14 cellular contexts compared by ENCODE assay signal in genomic region chr11:62505112-62505783, GRCh38. TPM values are rescaled to one million over a fixed set of nuclear protein-coding genes. Genes with fewer than 3 reads are reported as not detected.
DNase-seq lines count a peak whose midpoint lies in the region; ATAC-seq, FAIRE-seq and TF ChIP-seq lines count a peak whose summit lies in the region.
"Had no signal": no experiment of that assay in that cellular context is flagged by ENCODE, and none has a peak within 500 bp of the region (broad histone marks: within the 10 kb centered on the region; RNA-seq: fewer than 3 reads in every experiment).

No MANE protein-coding gene starts in this region.

- CTCF ChIA-PET in A549 (lab: Yijun Ruan, JAX), result interaction anchor here (1.8 to 5.7 kb wide), 3 partner anchors 8 to 81 kb away, joined by 14 to 39 read pairs (median 18); no protein-coding TSS in a partner anchor

- DNase-seq in A549 (ENCODE audit: low read depth in 1 of 2, low spot score in 1 of 2) (no peak), NCI-H69 (lab: John Stamatoyannopoulos, UW) (peak; percentile 67), esophagus muscularis mucosa (ENCODE audit: extremely low spot score) (no peak), mucosa of descending colon (peak; percentile 77 to 84 (median 81)), NCI-H2081 (lab: John Stamatoyannopoulos, UW) (no peak), left lung (no peak)
- no peak for DNase-seq in natural killer cell treated with Interleukin-12 subunit alpha and Interleukin-12 subunit beta and Interleukin-15 and Interleukin-18, amount 100 ng/mL, for 72 hours (ENCODE audit: low spot score)
- DNase-seq: activated CD4-positive, alpha-beta T cell treated with anti-CD3 and anti-CD28 coated beads, Interleukin-2, amount 10 ng/mL, durations not matched to agents 7 days and 5 days; AML-193; NCI-H774; stimulated activated CD4-positive, alpha-beta T cell treated with anti-CD3 and anti-CD28 coated beads, Interleukin-4, amount 100 ng/mL, for 4 hours had no signal

- POLR2A ChIA-PET in A549 (lab: Yijun Ruan, JAX), result no interaction called here

- no peaks in the 10 kb centered on the region for H3K36me3 Mint-ChIP-seq in natural killer cell treated with Interleukin-12 subunit alpha and Interleukin-12 subunit beta and Interleukin-15 and Interleukin-18, amount 100 ng/mL, for 72 hours

- intact Hi-C loops in esophagus muscularis mucosa (cut with DNase I) (no loop called here), mucosa of descending colon (cut with DNase I, micrococcal nuclease) (loop anchor here (5.0 kb wide), 2 partner anchors 37 to 63 kb away; no protein-coding TSS in a partner anchor), left lung (cut with DNase I) (no loop called here)

- H3K36me3 ChIP-seq in esophagus muscularis mucosa (no peaks in the 10 kb centered on the region), mucosa of descending colon (ENCODE audit: low read depth) (no peaks in the 10 kb centered on the region), left lung (no peaks in the 10 kb centered on the region)
- H3K36me3 ChIP-seq: HAP-1 had no signal

- no peak for FAIRE-seq in A549 (lab: Jason Lieb, UNC)

- no peak for ATAC-seq in A549
- ATAC-seq in mucosa of descending colon, result peak; percentile 79
- no peak for ATAC-seq in HG02938 (IDR thresholded peaks at IDR 0.05; ENCODE audit: unreplicated experiment)
- ATAC-seq in natural killer cell treated with Interleukin-12 subunit alpha and Interleukin-12 subunit beta and Interleukin-15 and Interleukin-18, amount 100 ng/mL, for 72 hours, result no peak
- ATAC-seq in left lung, result no peak
- ATAC-seq: body of pancreas had no signal

- no peak overlapping the region for H3K27ac Mint-ChIP-seq in natural killer cell treated with Interleukin-12 subunit alpha and Interleukin-12 subunit beta and Interleukin-15 and Interleukin-18, amount 100 ng/mL, for 72 hours
- H3K27ac Mint-ChIP-seq: activated CD4-positive, alpha-beta T cell treated with anti-CD3 and anti-CD28 coated beads, Interleukin-2, amount 10 ng/mL, durations not matched to agents 7 days and 5 days had no signal

- TF ChIP-seq RAD21 in A549 (conservative IDR thresholded peaks at IDR 0.05 in 1 of 2, IDR thresholded peaks at IDR 0.05 in 1 of 2), result no peak

- H3K4me1 ChIP-seq in A549 (peaks cover 68% of the 10 kb centered on the region), esophagus muscularis mucosa (peaks cover 86 to 100% (median 100%) of the 10 kb centered on the region in 4 donors), mucosa of descending colon (ENCODE audit: low read depth) (peaks cover 47% of the 10 kb centered on the region), left lung (peaks cover 2 to 85% of the 10 kb centered on the region in 2 donors)

- no peaks in the 10 kb centered on the region for H3K27me3 ChIP-seq in esophagus muscularis mucosa
- H3K27me3 ChIP-seq in left lung, result peaks cover 5 to 43% of the 10 kb centered on the region in 2 donors
- H3K27me3 ChIP-seq: body of pancreas had no signal

- peaks cover 0 to 6% of the 10 kb centered on the region in 2 donors for H3K27me3 Mint-ChIP-seq in natural killer cell treated with Interleukin-12 subunit alpha and Interleukin-12 subunit beta and Interleukin-15 and Interleukin-18, amount 100 ng/mL, for 72 hours

- peaks cover 15 to 22% of the 10 kb centered on the region in 2 donors for H3K4me1 Mint-ChIP-seq in natural killer cell treated with Interleukin-12 subunit alpha and Interleukin-12 subunit beta and Interleukin-15 and Interleukin-18, amount 100 ng/mL, for 72 hours (ENCODE audit: low read depth in 2 of 2)

- TF ChIP-seq EP300 in A549 (IDR thresholded peaks at IDR 0.05), result no peak
- TF ChIP-seq EP300 in esophagus muscularis mucosa (IDR thresholded peaks at IDR 0.05), result no peak

- no peaks in the 10 kb centered on the region for H3K9me3 ChIP-seq in A549
- H3K9me3 ChIP-seq in esophagus muscularis mucosa, result no peaks in the 10 kb centered on the region
- no peaks in the 10 kb centered on the region for H3K9me3 ChIP-seq in mucosa of descending colon
- H3K9me3 ChIP-seq in left lung, result no peaks in the 10 kb centered on the region
- H3K9me3 ChIP-seq: body of pancreas, HAP-1 had no signal

- no peak for TF ChIP-seq POLR2A in A549 (IDR thresholded peaks at IDR 0.05; ENCODE audit: low read length)
- TF ChIP-seq POLR2A in esophagus muscularis mucosa (IDR thresholded peaks at IDR 0.05; ENCODE audit: low read depth), result no peak

- WGBS in A549 (ENCODE audit: missing lambda C conversion rate), result 89% methylated on average over 20 of the region's 26 CpGs
- WGBS in esophagus muscularis mucosa, result 45% methylated on average over 24 of the region's 26 CpGs

- H3K4me3 ChIP-seq in A549 (no peak overlapping the region), esophagus muscularis mucosa (peak overlapping the region; percentile 45 to 50 (median 46)), mucosa of descending colon (no peak overlapping the region), left lung (peak overlapping the region in 1 of 2 donors; percentile 13)
- H3K4me3 ChIP-seq: body of pancreas, HAP-1 had no signal

- H3K4me3 Mint-ChIP-seq in natural killer cell treated with Interleukin-12 subunit alpha and Interleukin-12 subunit beta and Interleukin-15 and Interleukin-18, amount 100 ng/mL, for 72 hours, result no peak overlapping the region
- H3K4me3 Mint-ChIP-seq: activated CD4-positive, alpha-beta T cell treated with anti-CD3 and anti-CD28 coated beads, Interleukin-2, amount 10 ng/mL, durations not matched to agents 7 days and 5 days had no signal

- H3K4me2 ChIP-seq in A549, result no peak overlapping the region

- peak overlapping the region in 1 of 2 experiments; percentile 36; a peak in 2 of 6 replicates for H3K27ac ChIP-seq in A549
- peak overlapping the region; percentile 79 to 91 (median 85) for H3K27ac ChIP-seq in esophagus muscularis mucosa (replicated peaks in 1 of 4)
- H3K27ac ChIP-seq in left lung, result no peak overlapping the region
- H3K27ac ChIP-seq: body of pancreas had no signal

- H3K9me3 Mint-ChIP-seq in natural killer cell treated with Interleukin-12 subunit alpha and Interleukin-12 subunit beta and Interleukin-15 and Interleukin-18, amount 100 ng/mL, for 72 hours, result no peaks in the 10 kb centered on the region
- H3K9me3 Mint-ChIP-seq: activated CD4-positive, alpha-beta T cell treated with anti-CD3 and anti-CD28 coated beads, Interleukin-2, amount 10 ng/mL, durations not matched to agents 7 days and 5 days had no signal

- TF ChIP-seq CTCF in A549 (IDR thresholded peaks at IDR 0.05), result no peak
- TF ChIP-seq CTCF in esophagus muscularis mucosa (IDR thresholded peaks at IDR 0.05), result no peak
- TF ChIP-seq CTCF in mucosa of descending colon (IDR thresholded peaks at IDR 0.05), result no peak
- TF ChIP-seq CTCF in left lung (IDR thresholded peaks at IDR 0.05), result no peak

TF ChIP-seq in A549, 52 proteins besides CTCF, POLR2A, EP300 and RAD21:
- TF ChIP-seq CBX2 (IDR thresholded peaks at IDR 0.05; ENCODE audit: borderline replicate concordance, low read depth), result no peak
- no peak for TF ChIP-seq PBX3 (IDR thresholded peaks at IDR 0.05)
- TF ChIP-seq HMGXB4 (CRISPR knock-in tag; IDR thresholded peaks at IDR 0.05; ENCODE audit: borderline replicate concordance), result no peak
- no peak for TF ChIP-seq ZNF302 (CRISPR knock-in tag; IDR thresholded peaks at IDR 0.05)
- TF ChIP-seq RFX5 (IDR thresholded peaks at IDR 0.05), result peak; percentile 87
- no peak for TF ChIP-seq HDAC2 (IDR thresholded peaks at IDR 0.05)
- TF ChIP-seq E2F6 (IDR thresholded peaks at IDR 0.05; ENCODE audit: borderline replicate concordance, low read depth), result no peak

RNA-seq across cellular contexts. Expression of gene AHNAK, which starts 41.4 kb away (rescaled TPM):
- polyA plus RNA-seq in A549 (2011; rRNA removed) (82.0 and 98.0 TPM in 2 replicates), A549 (2017; fragmentation: RNase III; extraction: RNeasy Plus Mini Kit Qiagen cat#74134 plus additional on column Dnase treatment) (41.5 to 62.9 TPM (median 43.3 TPM) in 3 replicates)
- polyA plus RNA-seq in A549 (2012; cell fraction: cytosol; rRNA removed), result 26.1 and 27.2 TPM in 2 replicates
- 55.0 and 96.0 TPM in 2 replicates for polyA plus RNA-seq in A549 (2012; cell fraction: nucleus; rRNA removed)
- 179 and 182 TPM in 2 replicates for polyA minus RNA-seq in A549 (2011; rRNA and poly(A)+ RNA removed)
- total RNA-seq in esophagus muscularis mucosa (1,000 to 10,000 TPM; 1,278 to 2,374 (median 1,866) TPM), mucosa of descending colon (1,000 to 10,000 TPM in 1 of 3 donors, 100 to 1,000 TPM in 2; 473 to 1,283 (median 535) TPM), left lung (100 to 1,000 TPM; 437 to 636 TPM)
- total RNA-seq in natural killer cell treated with Interleukin-12 subunit alpha and Interleukin-12 subunit beta and Interleukin-15 and Interleukin-18, amount 100 ng/mL, for 72 hours, result 10 to 100 TPM; 49.2 to 60.0 TPM

Comparison
In these comparisons a context has a peak if more than half of its experiments do, and no peak if none do; other contexts are left out.
1. DNase-seq: peak in NCI-H69 (single experiment) and mucosa of descending colon (3 of 3); none in A549 (0 of 2), esophagus muscularis mucosa (single experiment), NCI-H2081 (0 of 2), natural killer cell treated with Interleukin-12 subunit alpha and Interleukin-12 subunit beta and Interleukin-15 and Interleukin-18, amount 100 ng/mL, for 72 hours (single experiment) and left lung (0 of 2).
2. H3K27ac ChIP-seq: peak in esophagus muscularis mucosa (4 of 4); none in left lung (0 of 2).
3. H3K4me3 ChIP-seq: peak in esophagus muscularis mucosa (4 of 4); none in A549 (single experiment) and mucosa of descending colon (single experiment).
4. RNA of gene AHNAK, which starts 41.4 kb away (total RNA-seq): 1,278 to 2,374 TPM in esophagus muscularis mucosa, 437 to 636 TPM in left lung and 473 to 1,283 TPM in mucosa of descending colon; 49.2 to 60.0 TPM in natural killer cell treated with Interleukin-12 subunit alpha and Interleukin-12 subunit beta and Interleukin-15 and Interleukin-18, amount 100 ng/mL, for 72 hours; every median in the first group is over 4 times any median in the second.
5. intact Hi-C loops: an anchor here in mucosa of descending colon (5.0 kb wide); none called in esophagus muscularis mucosa and left lung.